35 cellular contexts compared by ENCODE assay signal in genomic region chr2:119360423-119360966, GRCh38.
"Had no signal": no experiment of that assay in that cellular context is flagged by ENCODE, and none has a peak within 500 bp of the region (broad histone marks: within the 10 kb centered on the region; RNA-seq: fewer than 3 reads in every experiment).

No MANE protein-coding gene starts in this region.

- H3K27me3 ChIP-seq: adrenal gland, body of pancreas, brain microvascular endothelial cell, breast epithelium had no signal

- DNase-seq: activated B cell treated with CpG ODN at 0.5 μM for 24 hours; activated CD4-positive, alpha-beta memory T cell treated with anti-CD3 and anti-CD28 coated beads for 36 hours; activated CD4-positive, alpha-beta T cell treated with anti-CD3 and anti-CD28 coated beads for 48 hours; activated CD4-positive, alpha-beta T cell treated with anti-CD3 and anti-CD28 coated beads, Interleukin-2, amount 50 U/mL, for 1 hour; activated CD4-positive, alpha-beta T cell treated with anti-CD3 and anti-CD28 coated beads, Interleukin-2, amount 50 U/mL, for 4 hours; activated CD4-positive, CD25-positive, alpha-beta regulatory T cell treated with anti-CD3 and anti-CD28 coated beads, Interleukin-2, amount 50 U/mL, for 72 hours; activated CD8-positive, alpha-beta memory T cell treated with anti-CD3 and anti-CD28 coated beads, Interleukin-2, amount 50 U/mL, for 4 hours; activated effector memory CD4-positive, alpha-beta T cell treated with anti-CD3 and anti-CD28 coated beads, Interleukin-2, amount 50 U/mL, for 16 hours; activated gamma-delta T cell treated with Interleukin-2 at 50 U/mL for 16 hours; activated naive CD4-positive, alpha-beta T cell; activated naive CD4-positive, alpha-beta T cell treated with anti-CD3 and anti-CD28 coated beads for 36 hours; activated naive CD4-positive, alpha-beta T cell treated with anti-CD3 and anti-CD28 coated beads, Interleukin-2, amount 50 U/mL, for 16 hours; activated naive CD8-positive, alpha-beta T cell treated with anti-CD3 and anti-CD28 coated beads for 36 hours; activated T-cell treated with anti-CD3 and anti-CD28 coated beads for 4 hours; activated T-cell treated with anti-CD3 and anti-CD28 coated beads, Interleukin-2, amount 50 U/mL, for 1 hour; activated T-cell treated with anti-CD3 and anti-CD28 coated beads, Interleukin-2, amount 50 U/mL, for 4 hours; activated T-cell treated with anti-CD3 and anti-CD28 coated beads, Interleukin-2, amount 50 U/mL, for 72 hours; adrenal gland; amniotic stem cell; aorta; body of pancreas; brain microvascular endothelial cell; central memory CD4-positive, alpha-beta T cell; T-helper 1 cell; T-helper 2 cell; T-helper 9 cell had no signal

- H3K27ac Mint-ChIP-seq: activated B cell treated with CpG ODN at 0.5 μM for 24 hours; activated CD4-positive, alpha-beta memory T cell treated with anti-CD3 and anti-CD28 coated beads for 36 hours; activated naive CD4-positive, alpha-beta T cell treated with anti-CD3 and anti-CD28 coated beads for 36 hours; activated naive CD4-positive, alpha-beta T cell treated with anti-CD3 and anti-CD28 coated beads, Interleukin-2, amount 50 U/mL, for 72 hours; activated naive CD8-positive, alpha-beta T cell treated with anti-CD3 and anti-CD28 coated beads for 36 hours; activated T-cell treated with anti-CD3 and anti-CD28 coated beads, Interleukin-2, amount 50 U/mL, for 72 hours; activated T-helper 1 cell treated with anti-CD3 and anti-CD28 coated beads, Interleukin-12 subunit alpha, Interleukin-12 subunit beta, Interleukin-2, Interleukin-4 antibody, amounts not matched to agents 30 ng/mL and 10 ng/mL and 1 ng/mL, durations not matched to agents 14 hours and 24 hours and 36 hours; activated T-helper 17 cell treated with anti-CD3 and anti-CD28 coated beads, Interleukin-2, amount 50 U/mL, for 72 hours; T-helper 1 cell treated with Interleukin-12 subunit alpha and Interleukin-12 subunit beta and Interleukin-4 antibody, amounts not matched to agents 30 μg/mL and 1 μg/mL, for 36 hours; T-helper 2 cell treated with Interferon-gamma antibody and Interleukin-4, amounts not matched to agents 5 μg/mL and 100 μg/mL, for 36 hours had no signal

- H3K36me3 Mint-ChIP-seq: activated CD4-positive, alpha-beta memory T cell treated with anti-CD3 and anti-CD28 coated beads for 36 hours had no signal

- H3K9me3 ChIP-seq: adrenal gland, body of pancreas, breast epithelium had no signal

- H3K4me3 Mint-ChIP-seq: activated B cell treated with CpG ODN at 0.5 μM for 24 hours; activated CD4-positive, alpha-beta memory T cell treated with anti-CD3 and anti-CD28 coated beads for 36 hours; activated naive CD4-positive, alpha-beta T cell treated with anti-CD3 and anti-CD28 coated beads for 36 hours; activated naive CD8-positive, alpha-beta T cell treated with anti-CD3 and anti-CD28 coated beads for 36 hours; activated T-cell treated with anti-CD3 and anti-CD28 coated beads, Interleukin-2, amount 50 U/mL, for 4 hours; activated T-cell treated with anti-CD3 and anti-CD28 coated beads, Interleukin-2, amount 50 U/mL, for 72 hours; activated T-helper 1 cell treated with anti-CD3 and anti-CD28 coated beads, Interleukin-12 subunit alpha, Interleukin-12 subunit beta, Interleukin-2, Interleukin-4 antibody, amounts not matched to agents 30 ng/mL and 10 ng/mL and 1 ng/mL, durations not matched to agents 14 hours and 24 hours and 36 hours; activated T-helper 17 cell treated with anti-CD3 and anti-CD28 coated beads, Interleukin-2, amount 50 U/mL, for 72 hours; T-helper 1 cell treated with Interleukin-12 subunit alpha and Interleukin-12 subunit beta and Interleukin-4 antibody, amounts not matched to agents 30 μg/mL and 1 μg/mL, for 36 hours; T-helper 2 cell treated with Interferon-gamma antibody and Interleukin-4, amounts not matched to agents 5 μg/mL and 100 μg/mL, for 36 hours had no signal

- H3K27ac ChIP-seq: adrenal gland, body of pancreas, brain microvascular endothelial cell, breast epithelium, VCaP had no signal

- FAIRE-seq: astrocyte, TTC549 had no signal

- H3K4me3 ChIP-seq: adrenal gland, body of pancreas, breast epithelium had no signal

- H3K27me3 Mint-ChIP-seq: activated B cell treated with CpG ODN at 0.5 μM for 24 hours; activated CD4-positive, alpha-beta memory T cell treated with anti-CD3 and anti-CD28 coated beads for 36 hours; activated naive CD8-positive, alpha-beta T cell treated with anti-CD3 and anti-CD28 coated beads for 36 hours; activated T-helper 17 cell treated with anti-CD3 and anti-CD28 coated beads, Interleukin-2, amount 50 U/mL, for 72 hours had no signal

- H3K36me3 ChIP-seq: adrenal gland, brain microvascular endothelial cell, breast epithelium had no signal

- H3K9me3 Mint-ChIP-seq: activated B cell treated with CpG ODN at 0.5 μM for 24 hours; activated CD4-positive, alpha-beta memory T cell treated with anti-CD3 and anti-CD28 coated beads for 36 hours; activated naive CD4-positive, alpha-beta T cell treated with anti-CD3 and anti-CD28 coated beads for 36 hours; activated naive CD4-positive, alpha-beta T cell treated with anti-CD3 and anti-CD28 coated beads, Interleukin-2, amount 50 U/mL, for 72 hours; activated T-cell treated with anti-CD3 and anti-CD28 coated beads, Interleukin-2, amount 50 U/mL, for 4 hours; activated T-cell treated with anti-CD3 and anti-CD28 coated beads, Interleukin-2, amount 50 U/mL, for 72 hours; activated T-helper 1 cell treated with anti-CD3 and anti-CD28 coated beads, Interleukin-12 subunit alpha, Interleukin-12 subunit beta, Interleukin-2, Interleukin-4 antibody, amounts not matched to agents 30 ng/mL and 10 ng/mL and 1 ng/mL, durations not matched to agents 14 hours and 24 hours and 36 hours; activated T-helper 17 cell treated with anti-CD3 and anti-CD28 coated beads, Interleukin-2, amount 50 U/mL, for 72 hours; T-helper 1 cell treated with Interleukin-12 subunit alpha and Interleukin-12 subunit beta and Interleukin-4 antibody, amounts not matched to agents 30 μg/mL and 1 μg/mL, for 36 hours; T-helper 2 cell treated with Interferon-gamma antibody and Interleukin-4, amounts not matched to agents 5 μg/mL and 100 μg/mL, for 36 hours had no signal

- H3K4me1 ChIP-seq: breast epithelium had no signal

- ATAC-seq: activated naive CD4-positive, alpha-beta T cell treated with anti-CD3 and anti-CD28 coated beads, Interleukin-2, amount 50 U/mL, for 72 hours; activated T-cell treated with anti-CD3 and anti-CD28 coated beads, Interleukin-2, amount 50 U/mL, for 4 hours; activated T-cell treated with anti-CD3 and anti-CD28 coated beads, Interleukin-2, amount 50 U/mL, for 72 hours; activated T-helper 17 cell treated with anti-CD3 and anti-CD28 coated beads, Interleukin-2, amount 50 U/mL, for 72 hours; body of pancreas had no signal
